Comparison of ENCODE assay signal across 8 cellular contexts in the genomic region with DNA sequence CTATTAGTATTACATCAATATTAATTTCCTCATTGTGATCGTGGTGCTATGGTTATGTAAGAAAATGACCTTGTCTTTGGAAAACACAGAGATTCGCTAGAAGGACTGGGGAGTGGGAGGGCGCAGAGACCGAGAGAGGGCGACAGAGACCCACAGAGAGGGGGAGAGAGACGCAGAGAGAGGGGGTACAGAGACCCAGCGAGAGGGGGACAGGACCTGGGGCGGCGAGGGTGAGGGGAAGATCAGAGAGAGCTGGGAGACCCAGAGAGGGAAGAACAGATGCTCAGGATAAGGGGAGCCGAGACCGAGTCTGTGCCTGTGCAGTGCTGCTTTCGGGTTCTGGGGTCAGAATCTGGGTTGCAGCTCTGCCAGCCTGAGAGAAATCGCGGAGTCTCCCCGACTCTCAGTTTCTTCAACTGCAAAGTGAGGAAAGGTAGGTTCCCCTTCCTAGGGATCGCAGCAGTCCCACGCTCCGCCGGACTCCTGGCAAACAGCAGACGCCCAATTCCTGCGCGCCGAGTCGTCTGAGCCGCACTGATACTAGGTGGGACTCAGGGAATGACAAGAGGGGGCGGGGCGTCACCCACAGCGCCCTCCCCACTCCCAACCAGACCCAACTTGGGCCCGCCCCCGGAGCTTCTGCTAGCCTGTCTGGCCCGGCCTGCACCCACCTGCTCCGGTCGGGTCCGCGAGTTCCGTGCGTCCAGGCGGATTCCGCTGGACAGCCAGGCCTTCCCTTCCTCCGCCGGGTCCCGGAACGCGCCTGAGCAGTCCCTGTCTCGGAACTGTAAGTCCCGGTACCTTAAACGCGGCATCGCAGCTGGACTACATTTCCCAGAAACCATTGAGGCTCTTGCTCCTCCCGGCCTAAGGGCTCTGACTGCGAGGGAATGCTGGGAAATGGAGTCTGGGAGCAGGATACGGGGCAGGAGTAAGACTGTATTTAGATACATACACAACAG. TPM values are rescaled to one million over a fixed set of nuclear protein-coding genes. Genes with fewer than 3 reads are reported as not detected.
DNase-seq lines count a peak whose midpoint lies in the region; ATAC-seq and TF ChIP-seq lines count a peak whose summit lies in the region.

No MANE protein-coding gene starts in this region.

- peak; percentile 94 for TF ChIP-seq CTCF in VCaP (conservative IDR thresholded peaks at IDR 0.05)
- no peak for TF ChIP-seq CTCF in MCF 10A (IDR thresholded peaks at IDR 0.05; ENCODE audit: unreplicated experiment)

- no peaks in the 10 kb centered on the region for H3K9me3 ChIP-seq in iPS-15b (ENCODE audit: control insufficient read depth, insufficient read depth, low read length)

- BruUV-seq in MCF 10A (replicated peaks; lab: Mats Ljungman, UMichigan) = no TSS peak

- intact Hi-C loops in MCF 10A (cut with micrococcal nuclease) = no loop called here

- H3K9ac ChIP-seq in iPS-15b (ENCODE audit: low read depth, low read length) = no peak overlapping the region

- CTCF ChIA-PET in MCF 10A (lab: Yijun Ruan, JAX) = interaction anchor here (0.7 to 1.7 kb wide), 2 partner anchors 12 to 1046 kb away, joined by 3 to 5 read pairs; no protein-coding TSS in a partner anchor

- H3K27me3 Mint-ChIP-seq in MCF 10A (ENCODE audit: insufficient read depth, unreplicated experiment) = no peaks in the 10 kb centered on the region

- no peak for ATAC-seq in GM18519 (IDR thresholded peaks at IDR 0.05; ENCODE audit: low FRiP score, unreplicated experiment)

- H3K4me3 ChIP-seq in iPS-15b (ENCODE audit: low read depth, low read length) (peak overlapping the region; percentile 96), skeletal muscle cell (ENCODE audit: low read depth, low read length) (peak overlapping the region; percentile 45)

- peaks cover 25% of the 10 kb centered on the region for H3K9me3 Mint-ChIP-seq in MCF 10A (ENCODE audit: unreplicated experiment)

- H3K36me3 ChIP-seq in iPS-15b (ENCODE audit: control insufficient read depth, insufficient read depth, low read length) = no peaks in the 10 kb centered on the region

- no peaks in the 10 kb centered on the region for H3K4me1 ChIP-seq in iPS-15b (ENCODE audit: control insufficient read depth, insufficient read depth, low read length)

- H3K36me3 Mint-ChIP-seq in MCF 10A (ENCODE audit: insufficient read depth, unreplicated experiment) = no peaks in the 10 kb centered on the region

- H3K4me1 Mint-ChIP-seq in MCF 10A (ENCODE audit: insufficient read depth, unreplicated experiment) = no peaks in the 10 kb centered on the region

- no peak overlapping the region for H3K27ac Mint-ChIP-seq in MCF 10A (ENCODE audit: low read depth, unreplicated experiment)

- POLR2A ChIA-PET in MCF 10A (lab: Yijun Ruan, JAX) = no interaction called here

- H3K4me3 Mint-ChIP-seq in MCF 10A (ENCODE audit: unreplicated experiment) = peak overlapping the region; percentile 31

- H3K27me3 ChIP-seq in iPS-15b (ENCODE audit: control insufficient read depth, insufficient read depth, low read length) = no peaks in the 10 kb centered on the region

- DNase-seq in NCI-H1417 (lab: John Stamatoyannopoulos, UW) (peak; percentile 48 to 71 (median 65)), NCI-H1417 treated with DMSO at 0.1 percent for 48 hours (lab: John Stamatoyannopoulos, UW) (no peak), NCI-H1930 (lab: John Stamatoyannopoulos, UW) (peak; percentile 87 to 93), MCF 10A (ENCODE audit: unreplicated experiment) (no peak), skeletal muscle cell (ENCODE audit: low read depth) (peak; percentile 4)

- H3K27ac ChIP-seq in VCaP = peak overlapping the region; percentile 79

RNA-seq across cellular contexts. Expression of a gene that starts 15.3 kb away (rescaled TPM):
- total RNA-seq in MCF 10A (2022) = not detected in 2 replicates

RNA-seq across cellular contexts. Expression of a gene that starts 55.7 kb away (rescaled TPM):
- not detected in 2 replicates for total RNA-seq in MCF 10A (2022)

Comparison
In these comparisons a context has a peak if more than half of its experiments do, and no peak if none do; other contexts are left out.
1. DNase-seq: peak in NCI-H1417 (3 of 3), NCI-H1930 (2 of 2) and skeletal muscle cell (single experiment); none in NCI-H1417 treated with DMSO at 0.1 percent for 48 hours (single experiment) and MCF 10A (single experiment).